ENCODE assay signal across 1 cellular context in the genomic region with DNA sequence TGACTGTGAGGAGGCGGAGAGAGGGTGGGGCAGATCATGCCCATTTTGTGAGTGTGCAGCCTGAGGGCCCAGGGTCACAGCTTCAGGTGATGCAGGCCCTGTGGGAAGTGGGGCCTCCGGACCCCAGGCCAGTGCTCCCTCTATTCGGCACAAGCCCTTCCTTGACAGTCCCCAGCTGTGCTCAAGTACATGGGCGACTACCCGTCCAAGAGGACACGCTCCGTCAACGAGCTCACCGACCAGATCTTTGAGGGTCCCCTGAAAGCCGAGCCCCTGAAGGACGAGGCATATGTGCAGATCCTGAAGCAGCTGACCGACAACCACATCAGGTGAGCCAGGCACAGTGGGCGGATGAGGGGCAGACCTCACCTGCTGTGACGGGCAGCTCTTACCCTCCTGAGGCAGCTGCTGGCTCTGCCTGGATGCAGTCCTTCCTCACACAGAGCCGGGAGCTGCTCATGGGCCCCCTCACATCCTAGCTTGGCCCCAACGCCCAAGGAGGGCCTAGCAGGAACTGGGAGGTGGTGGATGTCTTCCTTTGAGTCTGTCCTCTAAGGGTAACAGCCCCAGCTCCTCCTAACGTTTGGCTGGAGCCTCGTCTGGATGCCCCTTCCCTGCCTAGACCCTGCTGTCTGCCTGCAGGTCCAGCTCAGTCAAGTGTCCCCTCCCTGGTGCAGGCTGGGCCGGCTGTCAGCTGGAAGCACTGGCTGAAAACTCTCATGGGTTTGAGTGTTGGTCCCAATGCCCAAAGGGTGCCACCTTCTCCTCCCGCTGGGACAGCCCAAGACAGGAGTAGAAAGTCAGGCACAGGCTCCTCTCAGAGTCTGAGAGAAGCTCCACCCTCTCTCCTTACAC.
TF ChIP-seq lines count a peak whose summit lies in the region.

No MANE protein-coding gene starts in this region.

TF ChIP-seq in IMR-90, 13 proteins besides CTCF, POLR2A, EP300 and RAD21:
- TF ChIP-seq MAZ (IDR thresholded peaks at IDR 0.05; ENCODE audit: borderline replicate concordance, low read depth, low read length) (no peak), USF2 (IDR thresholded peaks at IDR 0.05; ENCODE audit: low read depth, low read length) (no peak), BHLHE40 (IDR thresholded peaks at IDR 0.05; ENCODE audit: low read depth, low read length) (no peak), MAFK (IDR thresholded peaks at IDR 0.05; ENCODE audit: low read depth, low read length) (no peak), MXI1 (IDR thresholded peaks at IDR 0.05; ENCODE audit: borderline replicate concordance, low read depth, low read length) (no peak), RCOR1 (IDR thresholded peaks at IDR 0.05; ENCODE audit: insufficient replicate concordance, low read length) (no peak), SMC3 (IDR thresholded peaks at IDR 0.05; ENCODE audit: low read depth, low read length) (no peak)
- TF ChIP-seq, protein P1, sequence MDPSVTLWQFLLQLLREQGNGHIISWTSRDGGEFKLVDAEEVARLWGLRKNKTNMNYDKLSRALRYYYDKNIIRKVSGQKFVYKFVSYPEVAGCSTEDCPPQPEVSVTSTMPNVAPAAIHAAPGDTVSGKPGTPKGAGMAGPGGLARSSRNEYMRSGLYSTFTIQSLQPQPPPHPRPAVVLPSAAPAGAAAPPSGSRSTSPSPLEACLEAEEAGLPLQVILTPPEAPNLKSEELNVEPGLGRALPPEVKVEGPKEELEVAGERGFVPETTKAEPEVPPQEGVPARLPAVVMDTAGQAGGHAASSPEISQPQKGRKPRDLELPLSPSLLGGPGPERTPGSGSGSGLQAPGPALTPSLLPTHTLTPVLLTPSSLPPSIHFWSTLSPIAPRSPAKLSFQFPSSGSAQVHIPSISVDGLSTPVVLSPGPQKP (IDR thresholded peaks at IDR 0.05; ENCODE audit: borderline replicate concordance, low read depth, low read length): no peak
